Comparison of ENCODE assay signal across 9 cellular contexts in genomic region chr11:110432713-110433392, GRCh38. TPM values are rescaled to one million over a fixed set of nuclear protein-coding genes. Genes with fewer than 3 reads are reported as not detected.
A peak's percentile ranks its signal among the peaks of the same experiment; 100 is the strongest.
DNase-seq lines count a peak whose midpoint lies in the region; ATAC-seq and TF ChIP-seq lines count a peak whose summit lies in the region.
"Had no signal": no experiment of that assay in that cellular context is flagged by ENCODE, and none has a peak within 500 bp of the region (broad histone marks: within the 10 kb centered on the region; RNA-seq: fewer than 3 reads in every experiment).

No MANE protein-coding gene starts in this region.

- no peak overlapping the region for H3K23ac ChIP-seq in trophoblast cell (ENCODE audit: low read length)

- H4K8ac ChIP-seq in trophoblast cell (ENCODE audit: low read depth, low read length) = no peak overlapping the region

- H3K18ac ChIP-seq in trophoblast cell (ENCODE audit: low read length) = no peak overlapping the region

- H3K9me2 ChIP-seq in SK-N-SH = no peaks in the 10 kb centered on the region

- H2BK12ac ChIP-seq in trophoblast cell (ENCODE audit: low read length) = no peak overlapping the region

- H3F3A ChIP-seq in SK-N-SH (replicated peaks; ENCODE audit: insufficient read depth) = peaks cover 22% of the 10 kb centered on the region

- no peak overlapping the region for H3K4me3 ChIP-seq in SK-N-SH (ENCODE audit: low read depth in 2 of 2, low read length in 1 of 2)
- no peak overlapping the region for H3K4me3 ChIP-seq in trophoblast cell (ENCODE audit: low read depth, low read length)
- no peak overlapping the region for H3K4me3 ChIP-seq in heart right ventricle

- H2BK5ac ChIP-seq in trophoblast cell (ENCODE audit: low read depth, low read length, poor library complexity) = no peak overlapping the region

- intact Hi-C loops in heart right ventricle (cut with DNase I) = loop anchor here in 9 of 10 donors (2.0 to 10.0 kb wide), 9 partner anchors 56 to 802 kb away; partner anchors contain the start of genes RDX (in 1 of the 9) and ZC3H12C (in 1 of the 9)

- no peaks in the 10 kb centered on the region for H3K9me3 ChIP-seq in SK-N-SH
- H3K9me3 ChIP-seq in trophoblast cell (ENCODE audit: insufficient read depth, low read depth, low read length) = peaks cover 2% of the 10 kb centered on the region
- no peaks in the 10 kb centered on the region for H3K9me3 ChIP-seq in heart right ventricle

- H3K4me2 ChIP-seq in SK-N-SH = no peak overlapping the region
- no peak overlapping the region for H3K4me2 ChIP-seq in trophoblast cell (ENCODE audit: low read length)

- no peak overlapping the region for H2AFZ ChIP-seq in SK-N-SH (ENCODE audit: low read depth)
- H2AFZ ChIP-seq in trophoblast cell (ENCODE audit: insufficient read depth, low read length, poor library complexity) = no peak overlapping the region

- H4K20me1 ChIP-seq in SK-N-SH (ENCODE audit: insufficient read depth) = peaks cover 7% of the 10 kb centered on the region

- no peak; the same call in 2 of the 3 replicates for ATAC-seq in SK-N-SH treated with all-trans-retinoic acid at 6 μM for 48 hours
- no peak for ATAC-seq in heart right ventricle

- H3K79me2 ChIP-seq in SK-N-SH (ENCODE audit: insufficient read depth) = peaks cover 61% of the 10 kb centered on the region
- peaks cover 16% of the 10 kb centered on the region for H3K79me2 ChIP-seq in trophoblast cell (ENCODE audit: control insufficient read depth, insufficient read depth, low read length, poor library complexity)

- POLR2A ChIA-PET in SK-N-SH (lab: Yijun Ruan, JAX) = no interaction called here

- H3K27ac Mint-ChIP-seq in chondrocyte (ENCODE audit: unreplicated experiment) = peak overlapping the region; percentile 53

- H3K27me3 ChIP-seq in SK-N-SH (ENCODE audit: insufficient read depth) (no peaks in the 10 kb centered on the region), trophoblast cell (ENCODE audit: insufficient read depth, low read length) (no peaks in the 10 kb centered on the region), heart right ventricle (no peaks in the 10 kb centered on the region)

- peak overlapping the region; percentile 39 for H2AK5ac ChIP-seq in trophoblast cell (ENCODE audit: low read length)

- H3K4ac ChIP-seq in trophoblast cell (ENCODE audit: low read depth, low read length) = peak overlapping the region; percentile 71

- H4K12ac ChIP-seq in trophoblast cell (ENCODE audit: low read depth, low read length) = no peak overlapping the region

- peaks cover 15% of the 10 kb centered on the region for H3K79me1 ChIP-seq in trophoblast cell (ENCODE audit: low read length)

- peak; percentile 55 for TF ChIP-seq RAD21 in SK-N-SH (IDR thresholded peaks at IDR 0.05; ENCODE audit: low read length)

- peak overlapping the region; percentile 19 for H4K91ac ChIP-seq in trophoblast cell (ENCODE audit: low read depth, low read length)

- TF ChIP-seq CTCF in SK-N-SH (IDR thresholded peaks at IDR 0.05) (no peak), chondrocyte (IDR thresholded peaks at IDR 0.05) (no peak), heart right ventricle (IDR thresholded peaks at IDR 0.05) (no peak)

- peaks cover 65% of the 10 kb centered on the region for H3K4me1 Mint-ChIP-seq in chondrocyte (ENCODE audit: low read depth)

- DNase-seq in SK-N-SH = peak; percentile 57
- DNase-seq in NCI-H69 (lab: John Stamatoyannopoulos, UW) = peak; percentile 42
- no peak for DNase-seq in chondrocyte (ENCODE audit: low spot score)
- DNase-seq in trophoblast cell = peak; percentile 30 to 70
- no peak for DNase-seq in heart right ventricle
- no peak for DNase-seq in stimulated activated CD4-positive, alpha-beta T cell treated with anti-CD3 and anti-CD28 coated beads, Interleukin-4, amount 100 ng/mL, for 1 hour
- no peak for DNase-seq in GDM1 (lab: John Stamatoyannopoulos, UW)
- DNase-seq: caudate nucleus had no signal

- peaks cover 13 to 23% of the 10 kb centered on the region in 2 experiments; a peak in 3 of 4 replicates for H3K4me1 ChIP-seq in SK-N-SH (ENCODE audit: control insufficient read depth in 1 of 2, insufficient read depth in 2 of 2, low read depth in 1 of 2, low read length in 1 of 2)
- peaks cover 0 to 4% of the 10 kb centered on the region in 2 experiments for H3K4me1 ChIP-seq in trophoblast cell (ENCODE audit: control insufficient read depth in 1 of 2, insufficient read depth in 2 of 2, low read length in 2 of 2)
- H3K4me1 ChIP-seq in heart right ventricle = peaks cover 0 to 64% (median 47%) of the 10 kb centered on the region in 9 donors

- no peaks in the 10 kb centered on the region for H3K27me3 Mint-ChIP-seq in chondrocyte (ENCODE audit: low read depth)

- H2BK120ac ChIP-seq in trophoblast cell (ENCODE audit: insufficient read depth, low read length, poor library complexity) = peak overlapping the region; percentile 87

- no peak overlapping the region for H3K4me3 Mint-ChIP-seq in chondrocyte (ENCODE audit: unreplicated experiment)

- H3K9me3 Mint-ChIP-seq in chondrocyte (ENCODE audit: low read depth) = no peaks in the 10 kb centered on the region

- no peak overlapping the region for H3K14ac ChIP-seq in trophoblast cell (ENCODE audit: low read length)

- CTCF ChIA-PET in SK-N-SH (lab: Yijun Ruan, JAX) = interaction anchor here (0.6 to 6.8 kb wide), 18 partner anchors 9 to 787 kb away, joined by 3 to 88 read pairs (median 3); no protein-coding TSS in a partner anchor

- peaks cover 0 to 4% of the 10 kb centered on the region in 2 experiments for H3K36me3 ChIP-seq in SK-N-SH (replicated peaks in 1 of 2; ENCODE audit: control insufficient read depth in 1 of 2, insufficient read depth in 2 of 2, low read length in 1 of 2)
- H3K36me3 ChIP-seq in trophoblast cell (ENCODE audit: control insufficient read depth in 1 of 2, insufficient read depth in 2 of 2, low read length in 2 of 2) = peaks cover 3 to 5% of the 10 kb centered on the region in 2 experiments
- H3K36me3 ChIP-seq in heart right ventricle = peaks cover 0 to 14% (median 8%) of the 10 kb centered on the region in 9 donors

- no peak for TF ChIP-seq EP300 in SK-N-SH (IDR thresholded peaks at IDR 0.05; ENCODE audit: borderline replicate concordance in 1 of 2, low read depth in 1 of 2, low read length in 1 of 2)

- H3K36me3 Mint-ChIP-seq in chondrocyte (ENCODE audit: low read depth) = peaks cover 2% of the 10 kb centered on the region

- peak overlapping the region; percentile 2 to 69; a peak in 3 of 4 replicates for H3K27ac ChIP-seq in SK-N-SH (ENCODE audit: low read depth in 2 of 2, low read length in 1 of 2)
- H3K27ac ChIP-seq in trophoblast cell (ENCODE audit: low read depth, low read length) = no peak overlapping the region
- H3K27ac ChIP-seq in heart right ventricle = no peak overlapping the region

- WGBS in SK-N-SH (ENCODE audit: low lambda C conversion rate) = 70% methylated on average over 7 of the region's 7 CpGs
- no CpG with 5 or more reads among the region's 7 CpGs for whole genome bisulfite sequencing in trophoblast cell (ENCODE audit: extremely low coverage, insufficient coverage, insufficient read length)
- 72 to 80% methylated on average over 7 of the region's 7 CpGs for WGBS in heart right ventricle, 2 donors

- no peak overlapping the region for H3K9ac ChIP-seq in SK-N-SH
- H3K9ac ChIP-seq in trophoblast cell (ENCODE audit: low read length) = no peak overlapping the region

TF ChIP-seq in SK-N-SH, 30 proteins besides CTCF, POLR2A, EP300 and RAD21:
- TF ChIP-seq MEF2A (IDR thresholded peaks at IDR 0.05; ENCODE audit: borderline replicate concordance, low read depth) (no peak), TCF12 (IDR thresholded peaks at IDR 0.05) (0 out of 2 replicates have a peak, but pooled peaks have one; percentile 3)

TF ChIP-seq in SK-N-SH treated with all-trans-retinoic acid at 6 μM for 48 hours, 23 proteins besides CTCF, POLR2A, EP300 and RAD21 (continues in another document):
- TF ChIP-seq ESRRG (CRISPR knock-in tag; IDR thresholded peaks at IDR 0.05) (no peak), RARB (CRISPR knock-in tag; IDR thresholded peaks at IDR 0.05) (no peak), ZFP30 (CRISPR knock-in tag; IDR thresholded peaks at IDR 0.05) (no peak), CSRNP3 (CRISPR knock-in tag; IDR thresholded peaks at IDR 0.05) (no peak), TCF4 (CRISPR knock-in tag; IDR thresholded peaks at IDR 0.05; ENCODE audit: borderline replicate concordance) (no peak), BACH2 (CRISPR knock-in tag; IDR thresholded peaks at IDR 0.05; ENCODE audit: borderline replicate concordance) (no peak), CREB5 (CRISPR knock-in tag; IDR thresholded peaks at IDR 0.05; ENCODE audit: low read depth) (no peak)

RNA-seq across cellular contexts. Expression of gene FDX1, which starts 3.1 kb away (rescaled TPM):
- polyA plus RNA-seq in SK-N-SH (2012; rRNA removed) (3.7 and 4.0 TPM in 2 replicates), heart right ventricle (10 to 100 TPM; 11.5 to 12.2 TPM)
- 5.6 and 6.7 TPM in 2 replicates for polyA plus RNA-seq in SK-N-SH (2012; cell fraction: cytosol; rRNA removed)
- polyA plus RNA-seq in SK-N-SH (2012; cell fraction: nucleus; rRNA removed) = 1.1 and 1.7 TPM in 2 replicates
- total RNA-seq in chondrocyte (5.5 to 6.6 TPM (median 5.6 TPM) in 3 replicates), heart right ventricle (10 to 100 TPM; 18.4 to 30.3 (median 22.0) TPM)
- 56.2 and 62.4 TPM in 2 replicates for polyA plus RNA-seq in trophoblast cell (2013)

Comparison
In these comparisons a context has a peak if more than half of its experiments do, and no peak if none do; other contexts are left out.
1. DNase-seq: peak in SK-N-SH (single experiment), NCI-H69 (single experiment) and trophoblast cell (2 of 2); none in chondrocyte (single experiment), heart right ventricle (0 of 2), stimulated activated CD4-positive, alpha-beta T cell treated with anti-CD3 and anti-CD28 coated beads, Interleukin-4, amount 100 ng/mL, for 1 hour (single experiment) and GDM1 (single experiment).
2. H3K27ac ChIP-seq: peak in SK-N-SH (2 of 2); none in trophoblast cell (single experiment) and heart right ventricle (0 of 10).